Comparison of ENCODE assay signal across 7 cellular contexts in genomic region chr17:40342575-40343058, GRCh38. TPM values are rescaled to one million over a fixed set of nuclear protein-coding genes. Genes with fewer than 3 reads are reported as not detected.
DNase-seq lines count a peak whose midpoint lies in the region; ATAC-seq, FAIRE-seq and TF ChIP-seq lines count a peak whose summit lies in the region.

No MANE protein-coding gene starts in this region.

- POLR2A ChIA-PET in K562 (lab: Yijun Ruan, JAX) = interaction anchor here (0.5 to 1.1 kb wide), 3 partner anchors 14 to 36 kb away, joined by 3 to 5 read pairs (median 4); no protein-coding TSS in a partner anchor

- 27% methylated on average over 20 of the region's 30 CpGs for whole genome bisulfite sequencing in K562 (ENCODE audit: insufficient coverage, low coverage, missing lambda C conversion rate)

- H3K9me1 ChIP-seq in K562 (ENCODE audit: control insufficient read depth, insufficient read depth, low read length) = no peaks in the 10 kb centered on the region

- no peak for FAIRE-seq in K562 (lab: Jason Lieb, UNC)

- in situ Hi-C loops in K562 (cut with MboI) = no loop called here

- H3K79me2 ChIP-seq in K562 (ENCODE audit: control insufficient read depth, insufficient read depth, low read length) = peaks cover 55% of the 10 kb centered on the region

- H3K27ac ChIP-seq in K562 (ENCODE audit: extremely low read depth, low read depth, low read length) (peak overlapping the region; percentile 91; the same call in 2 of the 3 replicates), layer of hippocampus (ENCODE audit: low read depth, low read length) (peak overlapping the region; percentile 38)

- H3K4me3 ChIP-seq in LNCaP clone FGC (ENCODE audit: low read depth, low read length) = peak overlapping the region; percentile 66
- H3K4me3 ChIP-seq in K562 = peak overlapping the region; percentile 60

- intact Hi-C loops in K562 (cut with micrococcal nuclease) = loop anchor here (5.0 kb wide), 1 partner anchor 35 kb away; the partner anchor contains the start of gene RARA

- H3K4me2 ChIP-seq in K562 (ENCODE audit: insufficient read depth, low read length) = peak overlapping the region; percentile 83

- no peak for TF ChIP-seq RAD21 in K562 (CRISPR knock-in tag; conservative IDR thresholded peaks at IDR 0.05 in 1 of 2, IDR thresholded peaks at IDR 0.05 in 1 of 2)

- no TSS peak for BruUV-seq in K562 (replicated peaks; lab: Mats Ljungman, UMichigan)

- no peaks in the 10 kb centered on the region for H3K9me3 Mint-ChIP-seq in stimulated activated naive CD8-positive, alpha-beta T cell treated with anti-CD3 and anti-CD28 coated beads, Interleukin-15, amount 100 ng/mL, for 72 hours

- H3K27me3 Mint-ChIP-seq in stimulated activated naive CD8-positive, alpha-beta T cell treated with anti-CD3 and anti-CD28 coated beads, Interleukin-15, amount 100 ng/mL, for 72 hours = no peaks in the 10 kb centered on the region

- peaks cover 91% of the 10 kb centered on the region for H3K4me1 Mint-ChIP-seq in stimulated activated naive CD8-positive, alpha-beta T cell treated with anti-CD3 and anti-CD28 coated beads, Interleukin-15, amount 100 ng/mL, for 72 hours

- H4K20me1 ChIP-seq in K562 (replicated peaks; ENCODE audit: control insufficient read depth, insufficient read depth, low read length) = no peaks in the 10 kb centered on the region; the same call in 1 of the 2 replicates

- H3K27ac Mint-ChIP-seq in stimulated activated naive CD8-positive, alpha-beta T cell treated with anti-CD3 and anti-CD28 coated beads, Interleukin-15, amount 100 ng/mL, for 72 hours = peak overlapping the region; percentile 75 to 93

- H3K27me3 ChIP-seq in K562 (ENCODE audit: control insufficient read depth in 2 of 2, insufficient read depth in 2 of 2, low read length in 2 of 2) (no peaks in the 10 kb centered on the region), layer of hippocampus (ENCODE audit: control insufficient read depth, insufficient read depth, low read length) (no peaks in the 10 kb centered on the region)

- peaks cover 27% of the 10 kb centered on the region; the same call in 2 of the 3 replicates for H3K36me3 ChIP-seq in K562 (ENCODE audit: control insufficient read depth, insufficient read depth, low read length)

- TF ChIP-seq CTCF in LNCaP clone FGC (IDR thresholded peaks at IDR 0.05; ENCODE audit: control insufficient read depth, extremely low read depth, insufficient read depth) = no peak
- no peak for TF ChIP-seq CTCF in K562 (IDR thresholded peaks at IDR 0.05 in 2 of 3, conservative IDR thresholded peaks at IDR 0.05 in 1 of 3; ENCODE audit: insufficient read depth in 2 of 3, low read depth in 1 of 3, low read length in 3 of 3)

- H3K9ac ChIP-seq in K562 (ENCODE audit: insufficient read depth in 1 of 2, low read depth in 2 of 2, low read length in 2 of 2) = peak overlapping the region; percentile 70 to 89

- CTCF ChIA-PET in K562 (lab: Yijun Ruan, JAX; ENCODE audit: low intra/inter-chr PET ratio) = no interaction called here

- no peak for TF ChIP-seq POLR2A in K562 (conservative IDR thresholded peaks at IDR 0.05)

- TF ChIP-seq EP300 in K562 (IDR thresholded peaks at IDR 0.05; ENCODE audit: low read length) = no peak

- no peak for DNase-seq in LNCaP clone FGC (ENCODE audit: low read depth)
- no peak for DNase-seq in K562 (ENCODE audit: extremely low read depth in 1 of 4, low spot score in 3 of 4)
- no peak for DNase-seq in stimulated activated naive CD8-positive, alpha-beta T cell treated with anti-CD3 and anti-CD28 coated beads, Interleukin-15, amount 100 ng/mL, for 72 hours
- DNase-seq in superior temporal gyrus (ENCODE audit: extremely low spot score) = no peak
- DNase-seq in middle frontal gyrus (ENCODE audit: extremely low spot score, low spot score) = no peak

- ATAC-seq in K562 = no peak
- no peak for ATAC-seq in stimulated activated naive CD8-positive, alpha-beta T cell treated with anti-CD3 and anti-CD28 coated beads, Interleukin-15, amount 100 ng/mL, for 72 hours
- no peak for ATAC-seq in HG03097 (IDR thresholded peaks at IDR 0.05; ENCODE audit: low FRiP score, unreplicated experiment)

- H3K9me3 ChIP-seq in K562 (replicated peaks; ENCODE audit: control insufficient read depth, insufficient read depth, low read depth, low read length) = no peaks in the 10 kb centered on the region

- H3K4me3 Mint-ChIP-seq in stimulated activated naive CD8-positive, alpha-beta T cell treated with anti-CD3 and anti-CD28 coated beads, Interleukin-15, amount 100 ng/mL, for 72 hours = peak overlapping the region; percentile 80 to 88

- H3K4me1 ChIP-seq in K562 (replicated peaks in 1 of 2; ENCODE audit: control insufficient read depth in 2 of 2, insufficient read depth in 2 of 2, low read length in 2 of 2) = peaks cover 48 to 64% of the 10 kb centered on the region in 2 experiments

- H2AFZ ChIP-seq in K562 (ENCODE audit: low read depth, low read length) = peak overlapping the region; percentile 25; the same call in 1 of the 2 replicates

TF ChIP-seq in K562, 482 proteins besides CTCF, POLR2A, EP300 and RAD21 (continues in another document):
- no peak for TF ChIP-seq XRCC4 (IDR thresholded peaks at IDR 0.05; ENCODE audit: extremely low read depth, insufficient read depth, insufficient read length)

RNA-seq across cellular contexts. Expression of gene GJD3, which starts 21.9 kb away (rescaled TPM):
- not detected in 2 replicates for total RNA-seq in K562 (2011; cell fraction: chromatin; rRNA removed; ENCODE audit: low replicate concordance)
- 0.50 and 0.66 TPM in 2 replicates for total RNA-seq in K562 (2011; cell fraction: nucleolus; rRNA removed)
- total RNA-seq in K562 (2011; cell fraction: nucleoplasm; rRNA removed) = not detected in 2 replicates
- total RNA-seq in K562 (2014; rRNA removed) (not detected in 2 replicates), K562 (2014; rRNA removed; fragmentation: Illumina TruSeq; extraction: Trizol) (not detected in 2 replicates), K562 (2015; rRNA removed; fragmentation: Illumina TruSeq; extraction: Trizol) (not detected in 2 replicates), K562 (2021) (0.38 TPM in 1 of 2 replicates, not detected in the other)
- polyA plus RNA-seq in K562 (2011; rRNA removed) (not detected in 2 replicates), K562 (2014; fragmentation: Illumina TruSeq; extraction: Trizol) (not detected in 2 replicates), K562 (2014; fragmentation: Nextera tagmentation; extraction: Ambion mirVana) (not detected), K562 (2014; rRNA removed) (0.17 TPM in 1 of 2 replicates, not detected in the other)
- polyA plus RNA-seq in K562 (2011; cell fraction: cytosol; rRNA removed) = 0.24 TPM in 1 of 2 replicates, not detected in the other
- not detected in 2 replicates for polyA plus RNA-seq in K562 (2011; cell fraction: nucleus; rRNA removed)
- polyA plus RNA-seq in K562 (2012) = 0.46 and 2.9 TPM in 2 replicates
- not detected in 2 replicates for polyA minus RNA-seq in K562 (2011; rRNA and poly(A)+ RNA removed)
- not detected in 2 replicates for polyA minus RNA-seq in K562 (2011; cell fraction: cytosol; rRNA and poly(A)+ RNA removed)
- polyA minus RNA-seq in K562 (2011; cell fraction: nucleus; rRNA and poly(A)+ RNA removed) = 1.2 TPM in 1 of 2 replicates, not detected in the other

RNA-seq across cellular contexts. Expression of gene RARA, which starts 33.6 kb away (rescaled TPM):
- total RNA-seq in K562 (2011; cell fraction: chromatin; rRNA removed; ENCODE audit: low replicate concordance) = 7.6 and 15.2 TPM in 2 replicates
- 9.7 and 10.0 TPM in 2 replicates for total RNA-seq in K562 (2011; cell fraction: nucleolus; rRNA removed)
- 5.5 and 6.0 TPM in 2 replicates for total RNA-seq in K562 (2011; cell fraction: nucleoplasm; rRNA removed)
- 13.6 and 18.7 TPM in 2 replicates for total RNA-seq in K562 (2014; rRNA removed)
- total RNA-seq in K562 (2014; rRNA removed; fragmentation: Illumina TruSeq; extraction: Trizol) = 5.0 and 7.5 TPM in 2 replicates
- total RNA-seq in K562 (2015; rRNA removed; fragmentation: Illumina TruSeq; extraction: Trizol) = 7.9 and 8.3 TPM in 2 replicates
- 26.2 and 28.0 TPM in 2 replicates for total RNA-seq in K562 (2021)
- 2.7 and 3.5 TPM in 2 replicates for polyA plus RNA-seq in K562 (2011; rRNA removed)
- polyA plus RNA-seq in K562 (2011; cell fraction: cytosol; rRNA removed) = 1.4 and 4.5 TPM in 2 replicates
- 4.6 and 15.6 TPM in 2 replicates for polyA plus RNA-seq in K562 (2011; cell fraction: nucleus; rRNA removed)
- polyA plus RNA-seq in K562 (2012) = 16.2 and 25.9 TPM in 2 replicates
- 24.2 and 25.2 TPM in 2 replicates for polyA plus RNA-seq in K562 (2014; fragmentation: Illumina TruSeq; extraction: Trizol)
- under 1 TPM; 0.10 TPM for polyA plus RNA-seq in K562 (2014; fragmentation: Nextera tagmentation; extraction: Ambion mirVana)
- polyA plus RNA-seq in K562 (2014; rRNA removed) = 12.2 and 13.0 TPM in 2 replicates
- 2.8 and 4.2 TPM in 2 replicates for polyA minus RNA-seq in K562 (2011; rRNA and poly(A)+ RNA removed)
- polyA minus RNA-seq in K562 (2011; cell fraction: cytosol; rRNA and poly(A)+ RNA removed) = 9.2 and 9.8 TPM in 2 replicates
- 3.9 and 4.2 TPM in 2 replicates for polyA minus RNA-seq in K562 (2011; cell fraction: nucleus; rRNA and poly(A)+ RNA removed)

RNA-seq across cellular contexts. Expression of gene CDC6, which starts 54.9 kb away (rescaled TPM):
- 102 and 166 TPM in 2 replicates for total RNA-seq in K562 (2011; cell fraction: chromatin; rRNA removed; ENCODE audit: low replicate concordance)
- 52.6 and 55.5 TPM in 2 replicates for total RNA-seq in K562 (2011; cell fraction: nucleolus; rRNA removed)
- total RNA-seq in K562 (2011; cell fraction: nucleoplasm; rRNA removed) = 82.0 and 95.0 TPM in 2 replicates
- total RNA-seq in K562 (2014; rRNA removed) (67.4 and 78.9 TPM in 2 replicates), K562 (2014; rRNA removed; fragmentation: Illumina TruSeq; extraction: Trizol) (119 and 133 TPM in 2 replicates), K562 (2015; rRNA removed; fragmentation: Illumina TruSeq; extraction: Trizol) (110 and 112 TPM in 2 replicates), K562 (2021) (121 and 126 TPM in 2 replicates)
- polyA plus RNA-seq in K562 (2011; rRNA removed) (63.3 and 106 TPM in 2 replicates), K562 (2014; fragmentation: Illumina TruSeq; extraction: Trizol) (141 and 150 TPM in 2 replicates), K562 (2014; fragmentation: Nextera tagmentation; extraction: Ambion mirVana) (10 to 100 TPM; 29.6 to 55.0 TPM), K562 (2014; rRNA removed) (70.5 and 73.4 TPM in 2 replicates)
- 26.5 and 34.3 TPM in 2 replicates for polyA plus RNA-seq in K562 (2011; cell fraction: cytosol; rRNA removed)
- polyA plus RNA-seq in K562 (2011; cell fraction: nucleus; rRNA removed) = 33.5 and 41.3 TPM in 2 replicates
- polyA plus RNA-seq in K562 (2012) = 67.6 and 73.5 TPM in 2 replicates
- 64.2 and 81.5 TPM in 2 replicates for polyA minus RNA-seq in K562 (2011; rRNA and poly(A)+ RNA removed)
- polyA minus RNA-seq in K562 (2011; cell fraction: cytosol; rRNA and poly(A)+ RNA removed) = 15.9 and 41.5 TPM in 2 replicates
- polyA minus RNA-seq in K562 (2011; cell fraction: nucleus; rRNA and poly(A)+ RNA removed) = 28.5 and 39.0 TPM in 2 replicates
